8 cellular contexts compared by ENCODE assay signal in genomic region chr1:52702886-52703787, GRCh38.
A peak's percentile ranks its signal among the peaks of the same experiment; 100 is the strongest.
DNase-seq lines count a peak whose midpoint lies in the region; ATAC-seq lines count a peak whose summit lies in the region.

No MANE protein-coding gene starts in this region.

- peak overlapping the region; percentile 65 for H3K27ac ChIP-seq in cingulate gyrus (ENCODE audit: low read depth, low read length)

- DNase-seq in NCI-H345 (lab: John Stamatoyannopoulos, UW) (peak; percentile 93), kidney glomerular epithelial cell (lab: John Stamatoyannopoulos, UW) (peak; percentile 80), NCI-H1436 treated with DMSO at 0.1 percent for 48 hours (lab: John Stamatoyannopoulos, UW) (no peak)
- peak; percentile 88 for DNase-seq in activated CD4-positive, alpha-beta T cell treated with anti-CD3 and anti-CD28 coated beads for 48 hours
- peak; percentile 88 for DNase-seq in stimulated activated CD4-positive, alpha-beta T cell treated with anti-CD3 and anti-CD28 coated beads, Interleukin-15, amount 100 ng/mL, for 24 hours

- ATAC-seq in GM18508 (IDR thresholded peaks at IDR 0.05; ENCODE audit: insufficient read depth, unreplicated experiment) (peak; percentile 70), HG03025 (IDR thresholded peaks at IDR 0.05; ENCODE audit: low FRiP score, unreplicated experiment) (peak; percentile 84)
